In the genomic region with DNA sequence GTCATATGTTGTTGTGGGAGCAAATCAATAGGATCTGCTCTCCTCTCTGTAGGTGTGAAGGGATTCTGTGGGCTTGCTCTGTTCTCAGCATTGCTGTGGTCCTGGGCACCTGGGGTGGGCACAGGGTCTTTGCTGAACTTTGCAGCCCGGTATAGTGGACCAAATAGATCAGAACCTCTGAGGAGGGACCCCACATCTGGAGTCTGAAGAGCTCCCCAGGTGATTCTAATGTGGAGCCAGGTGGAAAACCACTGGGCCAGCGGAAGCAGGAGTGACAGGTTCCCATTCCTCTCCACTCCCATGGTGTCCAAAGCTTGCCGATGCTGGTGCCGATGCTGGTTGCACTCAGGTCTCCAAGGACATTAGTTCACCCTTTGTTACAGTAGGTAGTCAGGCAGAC, we compare ENCODE assay signal across 22 cellular contexts.
"Had no signal": no experiment of that assay in that cellular context is flagged by ENCODE, and none has a peak within 500 bp of the region (broad histone marks: within the 10 kb centered on the region; RNA-seq: fewer than 3 reads in every experiment).

No MANE protein-coding gene starts in this region.

- DNase-seq: IMR-90, Karpas-422, KG1, MM.1S, NCI-H1092 treated with DMSO at 0.1 percent for 48 hours, NCI-H1436, NCI-H187, NCI-H2029, NCI-H2081 treated with DMSO at 0.1 percent for 48 hours, NCI-H2171, NCI-H226, NCI-H446, NCI-H510A, NCI-H524 treated with DMSO at 0.1 percent for 48 hours, NCI-H69, NCI-H774, PC-3, SIG-M5, SK-N-SH had no signal

- H3K9me3 ChIP-seq: SK-N-SH had no signal

- ATAC-seq: HepG2, Panc1, PC-3 had no signal

- H3K27ac ChIP-seq: RWPE1 had no signal
